In genomic region chr6:16033214-16033613, GRCh38 we compare ENCODE assay signal across 29 cellular contexts.
"Had no signal": no experiment of that assay in that cellular context is flagged by ENCODE, and none has a peak within 500 bp of the region (broad histone marks: within the 10 kb centered on the region; RNA-seq: fewer than 3 reads in every experiment).

No MANE protein-coding gene starts in this region.

- FAIRE-seq: islet of Langerhans, kidney, urothelium cell line had no signal

- H3K36me3 Mint-ChIP-seq: mesothelial cell of epicardium, natural killer cell had no signal

- H3K27me3 Mint-ChIP-seq: stimulated activated naive CD8-positive, alpha-beta T cell treated with anti-CD3 and anti-CD28 coated beads, Interleukin-15, Interleukin-2, amounts not matched to agents 100 ng/mL and 50 ng/mL, for 24 hours had no signal

- H3K36me3 ChIP-seq: left lung, lower lobe of right lung, ovary, right atrium auricular region, right lobe of liver, suprapubic skin, thoracic aorta, tibial artery, upper lobe of right lung had no signal

- DNase-seq: hypothalamus; immature natural killer cell; kidney; left colon; left lung; lower lobe of right lung; mammary epithelial cell; mesendoderm; naive B cell; natural killer cell; ovary; right lobe of liver; stimulated activated CD4-positive, alpha-beta T cell treated with anti-CD3 and anti-CD28 coated beads, Interleukin-1b, Interleukin-23, amount 100 ng/mL, for 48 hours; stimulated activated CD4-positive, alpha-beta T cell treated with anti-CD3 and anti-CD28 coated beads, Interleukin-2, amount 100 ng/mL, for 48 hours; stimulated activated CD4-positive, alpha-beta T cell treated with anti-CD3 and anti-CD28 coated beads, Interleukin-4, amount 100 ng/mL, for 4 hours; stimulated activated CD8-positive, alpha-beta memory T cell treated with anti-CD3 and anti-CD28 coated beads, Interleukin-4, amount 100 ng/mL, for 48 hours; stimulated activated naive CD4-positive, alpha-beta T cell; tibial artery; trophoblast cell; upper lobe of right lung had no signal

- H3K27ac Mint-ChIP-seq: immature natural killer cell; mesothelial cell of epicardium; natural killer cell; progenitor cell of endocrine pancreas; stimulated activated naive CD8-positive, alpha-beta T cell treated with anti-CD3 and anti-CD28 coated beads, Interleukin-15, Interleukin-2, amounts not matched to agents 100 ng/mL and 50 ng/mL, for 24 hours had no signal

- H3K4me2 ChIP-seq: smooth muscle cell had no signal

- H3K9me3 Mint-ChIP-seq: natural killer cell; stimulated activated naive CD8-positive, alpha-beta T cell treated with anti-CD3 and anti-CD28 coated beads, Interleukin-15, Interleukin-2, amounts not matched to agents 100 ng/mL and 50 ng/mL, for 24 hours had no signal

- H3K27me3 ChIP-seq: left lung, ovary, right atrium auricular region, right lobe of liver, suprapubic skin, tibial artery, upper lobe of right lung had no signal

- H3K9me3 ChIP-seq: left lung, lower lobe of right lung, ovary, right lobe of liver, suprapubic skin, thoracic aorta, tibial artery, upper lobe of right lung had no signal

- H3K4me3 ChIP-seq: left lung, lower lobe of right lung, ovary, right atrium auricular region, right lobe of liver, smooth muscle cell, suprapubic skin, thoracic aorta, tibial artery, upper lobe of right lung had no signal

- H3K4me1 ChIP-seq: left lung, lower lobe of right lung, right atrium auricular region, right lobe of liver, suprapubic skin, tibial artery, upper lobe of right lung had no signal

- H3K4me3 Mint-ChIP-seq: immature natural killer cell; mesothelial cell of epicardium; naive B cell; natural killer cell; stimulated activated naive CD8-positive, alpha-beta T cell treated with anti-CD3 and anti-CD28 coated beads, Interleukin-15, Interleukin-2, amounts not matched to agents 100 ng/mL and 50 ng/mL, for 24 hours had no signal

- ATAC-seq: left colon, left lung, lower lobe of right lung, right lobe of liver, upper lobe of right lung had no signal

- H3K4me1 Mint-ChIP-seq: immature natural killer cell, mesothelial cell of epicardium, natural killer cell had no signal

- H3K27ac ChIP-seq: left lung, lower lobe of right lung, ovary, right atrium auricular region, right lobe of liver, suprapubic skin, thoracic aorta, tibial artery, upper lobe of right lung had no signal
